ENCODE assay signal across 8 cellular contexts in genomic region chr7:87060288-87060537, GRCh38. TPM values are rescaled to one million over a fixed set of nuclear protein-coding genes. Genes with fewer than 3 reads are reported as not detected.
DNase-seq lines count a peak whose midpoint lies in the region; ATAC-seq and TF ChIP-seq lines count a peak whose summit lies in the region.
"Had no signal": no experiment of that assay in that cellular context is flagged by ENCODE, and none has a peak within 500 bp of the region (broad histone marks: within the 10 kb centered on the region; RNA-seq: fewer than 3 reads in every experiment).

No MANE protein-coding gene starts in this region.

- H3K4me3 Mint-ChIP-seq in effector memory CD8-positive, alpha-beta T cell = peak overlapping the region; percentile 75

- peaks cover 5 to 12% of the 10 kb centered on the region in 2 donors for H3K4me1 Mint-ChIP-seq in effector memory CD8-positive, alpha-beta T cell (ENCODE audit: low read depth in 2 of 2)

- H3K9me3 ChIP-seq in psoas muscle = no peaks in the 10 kb centered on the region

- 63 to 81% (median 66%) methylated on average over 2 of the region's 2 CpGs for WGBS in psoas muscle, 3 donors

- H3K27me3 Mint-ChIP-seq in effector memory CD8-positive, alpha-beta T cell = peaks cover 2 to 7% of the 10 kb centered on the region in 2 donors

- peak overlapping the region; percentile 73 for H3K27ac ChIP-seq in psoas muscle

- peak overlapping the region in 1 of 2 donors; percentile 70 for H3K27ac Mint-ChIP-seq in effector memory CD8-positive, alpha-beta T cell
- H3K27ac Mint-ChIP-seq: dendritic cell treated with granulocyte-macrophage colony-stimulating factor and Interleukin-4, amounts not matched to agents 40 ng/mL and 50 ng/mL, for 4 days had no signal

- intact Hi-C loops in psoas muscle (cut with DNase I) = no loop called here

- H3K36me3 Mint-ChIP-seq in effector memory CD8-positive, alpha-beta T cell (ENCODE audit: insufficient read depth) = peaks cover 3% of the 10 kb centered on the region

- TF ChIP-seq CTCF in GM12875 (IDR thresholded peaks at IDR 0.05; ENCODE audit: borderline replicate concordance, insufficient read depth, low read depth, low read length) (no peak), psoas muscle (IDR thresholded peaks at IDR 0.05) (no peak)

- ATAC-seq in effector memory CD8-positive, alpha-beta T cell (replicated peaks) = no peak
- peak in 1 of 4 donors; percentile 9 for ATAC-seq in psoas muscle

- no peaks in the 10 kb centered on the region for H3K9me3 Mint-ChIP-seq in effector memory CD8-positive, alpha-beta T cell

- H3K4me1 ChIP-seq in psoas muscle = peaks cover 10% of the 10 kb centered on the region

- H3K4me3 ChIP-seq in GM12875 (ENCODE audit: low read depth, low read length) (peak overlapping the region; percentile 72), psoas muscle (peak overlapping the region; percentile 82)

- H3K36me3 ChIP-seq in psoas muscle (ENCODE audit: insufficient read depth in 1 of 2, low read depth in 1 of 2) = no peaks in the 10 kb centered on the region

- H3K27me3 ChIP-seq in psoas muscle (ENCODE audit: insufficient read depth in 3 of 3, low read length in 2 of 3) = no peaks in the 10 kb centered on the region

- DNase-seq in NCI-H446 treated with DMSO at 0.1 percent for 48 hours (lab: John Stamatoyannopoulos, UW) (peak; percentile 32), psoas muscle (no peak), NCI-H187 (lab: John Stamatoyannopoulos, UW) (no peak), NCI-H345 (lab: John Stamatoyannopoulos, UW) (no peak)
- no peak for DNase-seq in effector memory CD8-positive, alpha-beta T cell
- DNase-seq in effector CD4-positive, alpha-beta T cell = no peak

RNA-seq across cellular contexts. Expression of gene ELAPOR2, which starts 0.8 kb away (rescaled TPM):
- total RNA-seq in psoas muscle = 10 to 100 TPM in 1 of 4 donors, 1 to 10 TPM in 3; 3.3 to 15.9 (median 6.9) TPM
- 1 to 10 TPM; 1.2 to 1.5 (median 1.3) TPM for polyA plus RNA-seq in psoas muscle
